In genomic region chr6:43883698-43884659, GRCh38 we compare ENCODE assay signal across 9 cellular contexts.
A peak's percentile ranks its signal among the peaks of the same experiment; 100 is the strongest.
DNase-seq lines count a peak whose midpoint lies in the region; ATAC-seq lines count a peak whose summit lies in the region.
"Had no signal": no experiment of that assay in that cellular context is flagged by ENCODE, and none has a peak within 500 bp of the region (broad histone marks: within the 10 kb centered on the region; RNA-seq: fewer than 3 reads in every experiment).

No MANE protein-coding gene starts in this region.

- H3K4me3 Mint-ChIP-seq in immature natural killer cell = no peak overlapping the region
- H3K4me3 Mint-ChIP-seq in stimulated activated effector memory CD8-positive, alpha-beta T cell treated with anti-CD3 and anti-CD28 coated beads, Interleukin-12 subunit alpha, Interleukin-12 subunit beta, amount 100 ng/mL, for 72 hours = no peak overlapping the region

- no peak overlapping the region for H3K27ac Mint-ChIP-seq in immature natural killer cell
- H3K27ac Mint-ChIP-seq in stimulated activated effector memory CD8-positive, alpha-beta T cell treated with anti-CD3 and anti-CD28 coated beads, Interleukin-12 subunit alpha, Interleukin-12 subunit beta, amount 100 ng/mL, for 72 hours = no peak overlapping the region

- H3K4me1 Mint-ChIP-seq in immature natural killer cell = no peaks in the 10 kb centered on the region
- H3K4me1 Mint-ChIP-seq in stimulated activated effector memory CD8-positive, alpha-beta T cell treated with anti-CD3 and anti-CD28 coated beads, Interleukin-12 subunit alpha, Interleukin-12 subunit beta, amount 100 ng/mL, for 72 hours = no peaks in the 10 kb centered on the region

- DNase-seq in SIG-M5 (lab: John Stamatoyannopoulos, UW) = peak; percentile 25
- DNase-seq in sciatic nerve (ENCODE audit: low spot score) = no peak
- DNase-seq in NCI-H2029 treated with DMSO at 0.1 percent for 48 hours (lab: John Stamatoyannopoulos, UW) = no peak
- DNase-seq in immature natural killer cell = no peak
- DNase-seq in stimulated activated effector memory CD8-positive, alpha-beta T cell treated with anti-CD3 and anti-CD28 coated beads, Interleukin-12 subunit alpha, Interleukin-12 subunit beta, amount 100 ng/mL, for 72 hours (ENCODE audit: low spot score in 2 of 2) = no peak
- DNase-seq in NK-92 (lab: John Stamatoyannopoulos, UW; ENCODE audit: unreplicated experiment) = no peak
- DNase-seq: NCI-H1694 had no signal

- no peaks in the 10 kb centered on the region for H3K9me3 Mint-ChIP-seq in immature natural killer cell
- H3K9me3 Mint-ChIP-seq in stimulated activated effector memory CD8-positive, alpha-beta T cell treated with anti-CD3 and anti-CD28 coated beads, Interleukin-12 subunit alpha, Interleukin-12 subunit beta, amount 100 ng/mL, for 72 hours = no peaks in the 10 kb centered on the region

- H3K27me3 Mint-ChIP-seq in immature natural killer cell (ENCODE audit: low read depth in 3 of 3) = peaks cover 0 to 7% (median 4%) of the 10 kb centered on the region in 3 donors

- H3K36me3 Mint-ChIP-seq in immature natural killer cell = no peaks in the 10 kb centered on the region
- H3K36me3 Mint-ChIP-seq in stimulated activated effector memory CD8-positive, alpha-beta T cell treated with anti-CD3 and anti-CD28 coated beads, Interleukin-12 subunit alpha, Interleukin-12 subunit beta, amount 100 ng/mL, for 72 hours = no peaks in the 10 kb centered on the region

- peak; percentile 91 for ATAC-seq in GM18861 (IDR thresholded peaks at IDR 0.05; ENCODE audit: unreplicated experiment)
- peak; percentile 71 for ATAC-seq in HG03095 (IDR thresholded peaks at IDR 0.05; ENCODE audit: unreplicated experiment)
- peak; percentile 24 for ATAC-seq in sciatic nerve
- ATAC-seq in stimulated activated effector memory CD8-positive, alpha-beta T cell treated with anti-CD3 and anti-CD28 coated beads, Interleukin-12 subunit alpha, Interleukin-12 subunit beta, amount 100 ng/mL, for 72 hours = no peak

- intact Hi-C loops in sciatic nerve (cut with DNase I) = no loop called here
